ENCODE assay signal across 15 cellular contexts in genomic region chr1:193402032-193402431, GRCh38.
DNase-seq lines count a peak whose midpoint lies in the region; ATAC-seq and TF ChIP-seq lines count a peak whose summit lies in the region.
"Had no signal": no experiment of that assay in that cellular context is flagged by ENCODE, and none has a peak within 500 bp of the region (broad histone marks: within the 10 kb centered on the region; RNA-seq: fewer than 3 reads in every experiment).

No MANE protein-coding gene starts in this region.

- TF ChIP-seq CTCF in foreskin keratinocyte (conservative IDR thresholded peaks at IDR 0.05): no peak
- no peak for TF ChIP-seq CTCF in GM13977 (IDR thresholded peaks at IDR 0.05; ENCODE audit: extremely low read depth, insufficient read depth, missing control alignments)

- DNase-seq in NCI-H226 (peak; percentile 24), amniotic epithelial cell (ENCODE audit: low read depth) (peak; percentile 68), foreskin keratinocyte (peak in 1 of 2 donors; percentile 34), retina (peak; percentile 24), GM13977 (ENCODE audit: low spot score) (no peak)
- no peak for DNase-seq in activated T-cell treated with anti-CD3 and anti-CD28 coated beads, Interleukin-2, amount 50 U/mL, for 72 hours
- DNase-seq: C1 segment of cervical spinal cord; Calu3; CD4-positive, alpha-beta memory T cell; COR-L47; DMS53; DND-41; GM23248 had no signal

- H3K27me3 ChIP-seq in foreskin keratinocyte: no peaks in the 10 kb centered on the region

- no peak overlapping the region for H3K27ac Mint-ChIP-seq in activated T-cell treated with anti-CD3 and anti-CD28 coated beads, Interleukin-2, amount 50 U/mL, for 72 hours

- H3K27me3 Mint-ChIP-seq in activated T-cell treated with anti-CD3 and anti-CD28 coated beads, Interleukin-2, amount 50 U/mL, for 72 hours (ENCODE audit: low read depth): no peaks in the 10 kb centered on the region
- H3K27me3 Mint-ChIP-seq: CD4-positive, alpha-beta memory T cell had no signal

- peaks cover 4% of the 10 kb centered on the region for H3K4me1 ChIP-seq in foreskin keratinocyte
- H3K4me1 ChIP-seq: HAP-1 had no signal

- H3K4me3 Mint-ChIP-seq in activated T-cell treated with anti-CD3 and anti-CD28 coated beads, Interleukin-2, amount 50 U/mL, for 72 hours: no peak overlapping the region

- ATAC-seq in foreskin keratinocyte (peak; percentile 69), HG02884 (IDR thresholded peaks at IDR 0.05; ENCODE audit: unreplicated experiment) (no peak)
- ATAC-seq in activated T-cell treated with anti-CD3 and anti-CD28 coated beads, Interleukin-2, amount 50 U/mL, for 72 hours (replicated peaks in 1 of 2): no peak

- peaks cover 6% of the 10 kb centered on the region for H3K4me1 Mint-ChIP-seq in activated T-cell treated with anti-CD3 and anti-CD28 coated beads, Interleukin-2, amount 50 U/mL, for 72 hours (ENCODE audit: low read depth)

- H3K9me3 Mint-ChIP-seq in activated T-cell treated with anti-CD3 and anti-CD28 coated beads, Interleukin-2, amount 50 U/mL, for 72 hours: no peaks in the 10 kb centered on the region

- H3K27ac ChIP-seq in foreskin keratinocyte: no peak overlapping the region
- H3K27ac ChIP-seq: GM23248 had no signal

- H3K36me3 Mint-ChIP-seq in activated T-cell treated with anti-CD3 and anti-CD28 coated beads, Interleukin-2, amount 50 U/mL, for 72 hours (ENCODE audit: insufficient read depth in 2 of 2): no peaks in the 10 kb centered on the region
- H3K36me3 Mint-ChIP-seq: CD4-positive, alpha-beta memory T cell had no signal

- in situ Hi-C loops in GM13977 (cut with MboI; ENCODE audit: low pct_unique_long_range_greater_than_20kb, low sequenced_read_pairs, unreplicated experiment): loop anchor here (25.0 kb wide), 1 partner anchor 885 kb away; no protein-coding TSS in a partner anchor

Comparison
In these comparisons a context has a peak if more than half of its experiments do, and no peak if none do; other contexts are left out.
1. DNase-seq: peak in NCI-H226 (single experiment), amniotic epithelial cell (single experiment) and retina (single experiment); none in GM13977 (single experiment) and activated T-cell treated with anti-CD3 and anti-CD28 coated beads, Interleukin-2, amount 50 U/mL, for 72 hours (0 of 2).